8 cellular contexts compared by ENCODE assay signal in the genomic region with DNA sequence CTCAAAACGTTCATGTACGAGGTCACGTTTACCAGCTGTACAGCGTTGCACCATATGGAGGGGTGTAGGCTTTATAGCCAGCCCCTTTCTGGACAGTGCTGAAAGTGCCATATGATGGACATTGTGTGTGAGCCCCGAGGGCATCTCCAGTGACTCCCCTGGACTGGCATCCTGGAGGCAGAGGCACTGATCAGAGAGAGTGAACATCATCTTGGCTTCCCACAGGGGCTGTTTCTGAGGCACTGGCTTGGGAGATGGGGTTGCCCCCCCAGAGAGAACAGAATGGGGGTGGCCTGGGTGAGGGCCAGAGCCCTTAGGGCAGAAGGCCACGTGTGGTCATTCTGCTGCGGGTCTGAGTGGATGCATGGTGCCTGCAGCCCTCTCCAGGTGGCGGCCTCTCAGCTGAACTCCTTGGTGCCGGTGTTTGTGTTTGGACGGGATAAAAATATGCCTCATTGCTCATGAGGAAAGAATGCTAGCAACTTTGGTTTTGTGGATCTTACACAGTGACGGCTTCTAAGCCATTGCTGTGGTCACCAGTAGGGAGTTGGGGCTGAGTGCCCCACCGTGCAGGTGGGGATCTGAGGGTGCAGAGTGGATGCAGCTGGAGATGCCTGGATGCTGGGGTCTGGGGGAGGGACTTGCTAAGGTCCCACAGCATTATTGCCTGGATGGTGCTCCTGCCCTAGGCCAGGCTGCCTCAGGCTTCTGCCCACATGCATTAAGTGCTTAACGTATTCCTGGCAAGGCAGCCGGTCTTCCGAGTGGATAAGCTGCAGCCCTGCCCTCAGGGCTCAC. TPM values are rescaled to one million over a fixed set of nuclear protein-coding genes. Genes with fewer than 3 reads are reported as not detected.
DNase-seq lines count a peak whose midpoint lies in the region; ATAC-seq and TF ChIP-seq lines count a peak whose summit lies in the region.
"Had no signal": no experiment of that assay in that cellular context is flagged by ENCODE, and none has a peak within 500 bp of the region (broad histone marks: within the 10 kb centered on the region; RNA-seq: fewer than 3 reads in every experiment).

No MANE protein-coding gene starts in this region.

- TF ChIP-seq CTCF in brain microvascular endothelial cell (IDR thresholded peaks at IDR 0.05; ENCODE audit: low read depth, low read length, missing control alignments) (peak; percentile 19), type B pancreatic cell (conservative IDR thresholded peaks at IDR 0.05) (no peak), MM.1S (IDR thresholded peaks at IDR 0.05; ENCODE audit: low read length) (no peak)

- peak overlapping the region; percentile 71 for H3K4me3 Mint-ChIP-seq in type B pancreatic cell

- H2AFZ ChIP-seq in MM.1S (ENCODE audit: low read length), result no peak overlapping the region

- H3K27me3 Mint-ChIP-seq in type B pancreatic cell, result peaks cover 2% of the 10 kb centered on the region

- H3F3A ChIP-seq in MM.1S (ENCODE audit: insufficient read depth, low read length), result peaks cover 2% of the 10 kb centered on the region; the same call in 1 of the 2 replicates

- ATAC-seq in HG02588 (IDR thresholded peaks at IDR 0.05; ENCODE audit: unreplicated experiment), result no peak

- no peaks in the 10 kb centered on the region for H3K9me3 ChIP-seq in MM.1S (replicated peaks; ENCODE audit: insufficient read depth, low read length)

- no peaks in the 10 kb centered on the region for H3K27me3 ChIP-seq in brain microvascular endothelial cell (replicated peaks)
- H3K27me3 ChIP-seq in MM.1S (replicated peaks; ENCODE audit: insufficient read depth, low read length), result no peaks in the 10 kb centered on the region

- no peaks in the 10 kb centered on the region for H3K9me2 ChIP-seq in MM.1S (replicated peaks; ENCODE audit: insufficient read depth, low read length)

- H3K4me1 Mint-ChIP-seq in type B pancreatic cell (ENCODE audit: unreplicated experiment), result peaks cover 43% of the 10 kb centered on the region

- no peak overlapping the region for H3K4me2 ChIP-seq in MM.1S (ENCODE audit: low read depth, low read length)

- no peaks in the 10 kb centered on the region for H3K36me3 Mint-ChIP-seq in type B pancreatic cell

- peaks cover 14% of the 10 kb centered on the region for H3K4me1 ChIP-seq in MM.1S (ENCODE audit: low read length)

- peak overlapping the region; percentile 81 for H3K27ac Mint-ChIP-seq in type B pancreatic cell

- no peak overlapping the region for H3K9ac ChIP-seq in MM.1S (ENCODE audit: low read length)

- H4K20me1 ChIP-seq in MM.1S (ENCODE audit: insufficient read depth, low read length), result no peaks in the 10 kb centered on the region

- H3K27ac ChIP-seq in brain microvascular endothelial cell (no peak overlapping the region), MM.1S (ENCODE audit: low read length) (no peak overlapping the region)

- peaks cover 11% of the 10 kb centered on the region for H3K79me2 ChIP-seq in MM.1S (ENCODE audit: low read length)

- in situ Hi-C loops in brain microvascular endothelial cell (cut with HindIII; ENCODE audit: low pct_ligation_motif_present, low sequenced_read_pairs), result no loop called here

- DNase-seq in HS-27A (ENCODE audit: low read depth) (peak; percentile 38), brain microvascular endothelial cell (peak; percentile 75), kidney glomerular epithelial cell (lab: John Stamatoyannopoulos, UW) (peak; percentile 85), type B pancreatic cell (ENCODE audit: extremely low spot score, unreplicated experiment) (no peak), NCI-H1092 (lab: John Stamatoyannopoulos, UW) (no peak), MM.1S (no peak)
- DNase-seq: activated naive CD4-positive, alpha-beta T cell treated with Interleukin-2 at 50 U/mL for 16 hours had no signal

- H3K36me3 ChIP-seq in brain microvascular endothelial cell (replicated peaks) (no peaks in the 10 kb centered on the region), MM.1S (replicated peaks; ENCODE audit: insufficient read depth, low read length) (no peaks in the 10 kb centered on the region)

- H3K9me3 Mint-ChIP-seq in type B pancreatic cell, result no peaks in the 10 kb centered on the region

- H3K4me3 ChIP-seq in brain microvascular endothelial cell (ENCODE audit: low read depth, low read length), result no peak overlapping the region
- no peak overlapping the region for H3K4me3 ChIP-seq in MM.1S (ENCODE audit: low read length)

RNA-seq across cellular contexts. Expression of gene WFS1, which starts 3.4 kb away (rescaled TPM):
- total RNA-seq in type B pancreatic cell (ENCODE audit: low replicate concordance), result 41.1 and 48.7 TPM in 2 replicates

Comparison
In these comparisons a context has a peak if more than half of its experiments do, and no peak if none do; other contexts are left out.
1. DNase-seq: peak in HS-27A (single experiment), brain microvascular endothelial cell (single experiment) and kidney glomerular epithelial cell (single experiment); none in type B pancreatic cell (single experiment), NCI-H1092 (single experiment) and MM.1S (single experiment).